ENCODE assay signal across 10 cellular contexts in the genomic region with DNA sequence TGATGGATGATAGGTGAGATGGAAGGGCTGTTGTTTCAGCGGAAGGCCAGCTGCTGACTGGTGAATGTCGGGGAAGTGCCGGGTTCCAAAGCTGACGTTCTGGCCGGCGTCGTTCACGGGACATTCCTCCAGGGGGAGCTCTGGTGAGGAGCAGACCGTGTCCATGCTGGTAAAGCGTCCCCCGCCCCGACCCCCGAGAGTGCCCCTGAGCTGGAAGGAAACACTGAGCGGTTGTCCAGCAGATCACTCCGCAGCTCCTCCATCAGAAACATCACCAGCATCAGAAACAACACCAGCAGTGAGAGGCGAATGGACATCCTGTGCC. TPM values are rescaled to one million over a fixed set of nuclear protein-coding genes. Genes with fewer than 3 reads are reported as not detected.
DNase-seq lines count a peak whose midpoint lies in the region; ATAC-seq and TF ChIP-seq lines count a peak whose summit lies in the region.
"Had no signal": no experiment of that assay in that cellular context is flagged by ENCODE, and none has a peak within 500 bp of the region (broad histone marks: within the 10 kb centered on the region; RNA-seq: fewer than 3 reads in every experiment).

No MANE protein-coding gene starts in this region.

- H3K27me3 Mint-ChIP-seq in glutamatergic neuron (ENCODE audit: unreplicated experiment) = peaks cover 14% of the 10 kb centered on the region

- peaks cover 4% of the 10 kb centered on the region for H3K9me3 ChIP-seq in left ventricle myocardium inferior (replicated peaks)
- peaks cover 0 to 8% of the 10 kb centered on the region in 2 donors for H3K9me3 ChIP-seq in right atrium auricular region
- H3K9me3 ChIP-seq in OCI-LY3 (ENCODE audit: insufficient read depth, low read length) = no peaks in the 10 kb centered on the region
- no peaks in the 10 kb centered on the region for H3K9me3 ChIP-seq in upper lobe of right lung

- H3K4me3 Mint-ChIP-seq in glutamatergic neuron (ENCODE audit: unreplicated experiment) = no peak overlapping the region

- intact Hi-C loops in left ventricle myocardium inferior (cut with micrococcal nuclease) (no loop called here), upper lobe of right lung (cut with DNase I) (no loop called here), posterior vena cava (cut with DNase I) (no loop called here)

- DNase-seq in left ventricle myocardium inferior (no peak), right atrium auricular region (ENCODE audit: low spot score) (no peak), glutamatergic neuron (peak; percentile 56), upper lobe of right lung (no peak), posterior vena cava (ENCODE audit: low spot score) (no peak), NCI-H2227 (lab: John Stamatoyannopoulos, UW; ENCODE audit: unreplicated experiment) (no peak)
- DNase-seq: effector CD4-positive, alpha-beta T cell; left colon had no signal

- H3K27me3 ChIP-seq in left ventricle myocardium inferior (ENCODE audit: low read depth) (peaks cover 84% of the 10 kb centered on the region), right atrium auricular region (peaks cover 6 to 19% of the 10 kb centered on the region in 2 donors), OCI-LY3 (ENCODE audit: low read depth, low read length) (peaks cover 22% of the 10 kb centered on the region), upper lobe of right lung (peaks cover 57% of the 10 kb centered on the region)

- H3K36me3 Mint-ChIP-seq in glutamatergic neuron (ENCODE audit: unreplicated experiment) = no peaks in the 10 kb centered on the region

- H3K4me3 ChIP-seq in left ventricle myocardium inferior (no peak overlapping the region), right atrium auricular region (no peak overlapping the region), OCI-LY3 (ENCODE audit: low read length) (no peak overlapping the region), upper lobe of right lung (no peak overlapping the region)

- peaks cover 15% of the 10 kb centered on the region for H3K4me1 ChIP-seq in left ventricle myocardium inferior
- H3K4me1 ChIP-seq in right atrium auricular region = peaks cover 0 to 3% of the 10 kb centered on the region in 2 donors
- H3K4me1 ChIP-seq in OCI-LY3 (ENCODE audit: low read length) = no peaks in the 10 kb centered on the region
- H3K4me1 ChIP-seq in upper lobe of right lung = no peaks in the 10 kb centered on the region

- peaks cover 19% of the 10 kb centered on the region for H3K9me3 Mint-ChIP-seq in glutamatergic neuron (ENCODE audit: unreplicated experiment)

- no peak overlapping the region for H3K9ac ChIP-seq in OCI-LY3 (ENCODE audit: low read length)

- H3K36me3 ChIP-seq in left ventricle myocardium inferior (no peaks in the 10 kb centered on the region), right atrium auricular region (no peaks in the 10 kb centered on the region), OCI-LY3 (replicated peaks; ENCODE audit: low read depth, low read length) (no peaks in the 10 kb centered on the region), upper lobe of right lung (no peaks in the 10 kb centered on the region)

- H3K79me2 ChIP-seq in OCI-LY3 (ENCODE audit: low read length) = no peaks in the 10 kb centered on the region

- H3K4me2 ChIP-seq in OCI-LY3 (ENCODE audit: low read length) = no peak overlapping the region

- H3K27ac ChIP-seq in left ventricle myocardium inferior (replicated peaks) (no peak overlapping the region), right atrium auricular region (no peak overlapping the region), OCI-LY3 (ENCODE audit: low read length) (no peak overlapping the region), upper lobe of right lung (no peak overlapping the region)

- H4K20me1 ChIP-seq in OCI-LY3 (ENCODE audit: insufficient read depth, low read length) = no peaks in the 10 kb centered on the region

- H3K27ac Mint-ChIP-seq in glutamatergic neuron (ENCODE audit: unreplicated experiment) = no peak overlapping the region

- TF ChIP-seq CTCF in left ventricle myocardium inferior (IDR thresholded peaks at IDR 0.05; ENCODE audit: borderline replicate concordance) = peak; percentile 54
- peak in 1 of 2 donors; percentile 42 for TF ChIP-seq CTCF in right atrium auricular region (IDR thresholded peaks at IDR 0.05)
- peak; percentile 30 for TF ChIP-seq CTCF in OCI-LY3 (IDR thresholded peaks at IDR 0.05; ENCODE audit: low read depth, low read length)
- TF ChIP-seq CTCF in glutamatergic neuron (IDR thresholded peaks at IDR 0.05; ENCODE audit: partially characterized antibody, unreplicated experiment) = peak; percentile 39
- peak; percentile 39 for TF ChIP-seq CTCF in upper lobe of right lung (IDR thresholded peaks at IDR 0.05)

- H3K4me1 Mint-ChIP-seq in glutamatergic neuron (ENCODE audit: low read depth, unreplicated experiment) = peaks cover 16% of the 10 kb centered on the region

- ATAC-seq in upper lobe of right lung (no peak), GM19351 (IDR thresholded peaks at IDR 0.05; ENCODE audit: unreplicated experiment) (no peak)
- ATAC-seq: left colon had no signal

- H2AFZ ChIP-seq in OCI-LY3 (ENCODE audit: low read depth, low read length) = no peak overlapping the region

RNA-seq across cellular contexts. Expression of a gene that starts 18.6 kb away (rescaled TPM):
- total RNA-seq in left ventricle myocardium inferior = 4.5 TPM
- 1 to 10 TPM; 2.6 to 3.1 TPM for total RNA-seq in right atrium auricular region
- 4.8 TPM for total RNA-seq in glutamatergic neuron (ENCODE audit: unreplicated experiment)
- total RNA-seq in upper lobe of right lung = 7.3 TPM
- 10 to 100 TPM; 56.4 to 61.5 TPM for total RNA-seq in posterior vena cava
